Comparison of ENCODE assay signal across 9 cellular contexts in genomic region chr10:5895804-5896203, GRCh38. TPM values are rescaled to one million over a fixed set of nuclear protein-coding genes. Genes with fewer than 3 reads are reported as not detected.
DNase-seq lines count a peak whose midpoint lies in the region; ATAC-seq and TF ChIP-seq lines count a peak whose summit lies in the region.
"Had no signal": no experiment of that assay in that cellular context is flagged by ENCODE, and none has a peak within 500 bp of the region (broad histone marks: within the 10 kb centered on the region; RNA-seq: fewer than 3 reads in every experiment).

No MANE protein-coding gene starts in this region.

- no peak for DNase-seq in CD8-positive, alpha-beta T cell
- peak; percentile 9 for DNase-seq in activated CD4-positive, alpha-beta memory T cell treated with anti-CD3 and anti-CD28 coated beads for 36 hours
- DNase-seq in breast epithelium (ENCODE audit: low spot score in 2 of 2) = no peak
- DNase-seq in NCI-H1092 treated with DMSO at 0.1 percent for 48 hours (lab: John Stamatoyannopoulos, UW) = no peak
- no peak for DNase-seq in testis
- no peak for DNase-seq in HFFc6

- ATAC-seq in CD8-positive, alpha-beta T cell = no peak
- ATAC-seq in GM19023 (IDR thresholded peaks at IDR 0.05; ENCODE audit: unreplicated experiment) = peak; percentile 81
- peak; percentile 77 for ATAC-seq in HG02852 (IDR thresholded peaks at IDR 0.05; ENCODE audit: unreplicated experiment)

- TF ChIP-seq CTCF in CD8-positive, alpha-beta T cell (IDR thresholded peaks at IDR 0.05) = no peak
- TF ChIP-seq CTCF in breast epithelium (IDR thresholded peaks at IDR 0.05) = no peak
- no peak for TF ChIP-seq CTCF in testis (IDR thresholded peaks at IDR 0.05)
- no peak for TF ChIP-seq CTCF in HFFc6 (IDR thresholded peaks at IDR 0.05)

- peaks cover 45% of the 10 kb centered on the region for H3K4me1 Mint-ChIP-seq in CD8-positive, alpha-beta T cell (ENCODE audit: low read depth)
- H3K4me1 Mint-ChIP-seq in activated CD4-positive, alpha-beta memory T cell treated with anti-CD3 and anti-CD28 coated beads for 36 hours (ENCODE audit: low read depth) = peaks cover 46% of the 10 kb centered on the region
- peaks cover 27% of the 10 kb centered on the region for H3K4me1 Mint-ChIP-seq in HFFc6 (ENCODE audit: low read depth)

- H3K4me3 ChIP-seq in CD8-positive, alpha-beta T cell (ENCODE audit: low read depth, low read length) = no peak overlapping the region
- H3K4me3 ChIP-seq in breast epithelium (no peak overlapping the region), testis (no peak overlapping the region)
- H3K4me3 ChIP-seq: lung had no signal

- peaks cover 15% of the 10 kb centered on the region for H3K36me3 ChIP-seq in CD8-positive, alpha-beta T cell (ENCODE audit: insufficient read depth, low read length)
- H3K36me3 ChIP-seq in breast epithelium = no peaks in the 10 kb centered on the region
- H3K36me3 ChIP-seq in testis (ENCODE audit: low read depth, missing control alignments) = no peaks in the 10 kb centered on the region

- H3K4me3 Mint-ChIP-seq in CD8-positive, alpha-beta T cell = no peak overlapping the region
- H3K4me3 Mint-ChIP-seq in activated CD4-positive, alpha-beta memory T cell treated with anti-CD3 and anti-CD28 coated beads for 36 hours = no peak overlapping the region
- no peak overlapping the region for H3K4me3 Mint-ChIP-seq in HFFc6

- TF ChIP-seq POLR2A in breast epithelium (IDR thresholded peaks at IDR 0.05) = no peak
- TF ChIP-seq POLR2A in testis (IDR thresholded peaks at IDR 0.05) = no peak

- H3K4me1 ChIP-seq in CD8-positive, alpha-beta T cell (ENCODE audit: insufficient read depth, low read length) = peaks cover 15% of the 10 kb centered on the region
- H3K4me1 ChIP-seq in breast epithelium (peaks cover 3 to 6% of the 10 kb centered on the region in 2 donors), testis (peaks cover 47% of the 10 kb centered on the region)

- peaks cover 41% of the 10 kb centered on the region for H3K36me3 Mint-ChIP-seq in CD8-positive, alpha-beta T cell
- H3K36me3 Mint-ChIP-seq in activated CD4-positive, alpha-beta memory T cell treated with anti-CD3 and anti-CD28 coated beads for 36 hours = peaks cover 33% of the 10 kb centered on the region
- peaks cover 60% of the 10 kb centered on the region for H3K36me3 Mint-ChIP-seq in HFFc6 (ENCODE audit: low read depth)

- peaks cover 3% of the 10 kb centered on the region for H3K9me3 Mint-ChIP-seq in CD8-positive, alpha-beta T cell
- peaks cover 4% of the 10 kb centered on the region for H3K9me3 Mint-ChIP-seq in activated CD4-positive, alpha-beta memory T cell treated with anti-CD3 and anti-CD28 coated beads for 36 hours
- H3K9me3 Mint-ChIP-seq in HFFc6 = peaks cover 7% of the 10 kb centered on the region; the same call in 1 of the 2 replicates

- no peaks in the 10 kb centered on the region for H3K27me3 ChIP-seq in CD8-positive, alpha-beta T cell (ENCODE audit: insufficient read depth, low read length)
- H3K27me3 ChIP-seq in breast epithelium = no peaks in the 10 kb centered on the region
- no peaks in the 10 kb centered on the region for H3K27me3 ChIP-seq in testis

- no peak overlapping the region for H3K27ac ChIP-seq in CD8-positive, alpha-beta T cell (ENCODE audit: low read depth, low read length)
- H3K27ac ChIP-seq in breast epithelium (no peak overlapping the region), testis (no peak overlapping the region)

- no peaks in the 10 kb centered on the region for H3K27me3 Mint-ChIP-seq in CD8-positive, alpha-beta T cell (ENCODE audit: low read depth)
- no peaks in the 10 kb centered on the region for H3K27me3 Mint-ChIP-seq in activated CD4-positive, alpha-beta memory T cell treated with anti-CD3 and anti-CD28 coated beads for 36 hours
- H3K27me3 Mint-ChIP-seq in HFFc6 (ENCODE audit: insufficient read depth) = no peaks in the 10 kb centered on the region

- WGBS in testis, 2 donors = 73 to 85% methylated on average over 9 of the region's 9 CpGs

- CTCF ChIA-PET in CD8-positive, alpha-beta T cell (lab: Charles Lee) = no interaction called here
- CTCF ChIA-PET in activated CD4-positive, alpha-beta memory T cell treated with anti-CD3 and anti-CD28 coated beads for 36 hours (lab: Charles Lee) = no interaction called here

- intact Hi-C loops in CD8-positive, alpha-beta T cell (cut with DNase I, micrococcal nuclease) = loop anchor here in 1 of 2 experiments (10.0 kb wide), 1 partner anchor 509 kb away; no protein-coding TSS in a partner anchor
- intact Hi-C loops in activated CD4-positive, alpha-beta memory T cell treated with anti-CD3 and anti-CD28 coated beads for 36 hours (cut with micrococcal nuclease) = no loop called here
- intact Hi-C loops in breast epithelium (cut with DNase I; ENCODE audit: low total_unique reads) = no loop called here
- intact Hi-C loops in testis (cut with DNase I; ENCODE audit: low total_unique reads) = no loop called here

- no peaks in the 10 kb centered on the region for H3K9me3 ChIP-seq in CD8-positive, alpha-beta T cell (ENCODE audit: low read length)
- H3K9me3 ChIP-seq in breast epithelium = no peaks in the 10 kb centered on the region
- no peaks in the 10 kb centered on the region for H3K9me3 ChIP-seq in testis

- POLR2A ChIA-PET in CD8-positive, alpha-beta T cell (lab: Charles Lee) = no interaction called here
- POLR2A ChIA-PET in activated CD4-positive, alpha-beta memory T cell treated with anti-CD3 and anti-CD28 coated beads for 36 hours (lab: Charles Lee) = no interaction called here

- peak overlapping the region; percentile 78 for H3K27ac Mint-ChIP-seq in CD8-positive, alpha-beta T cell
- peak overlapping the region; percentile 66 for H3K27ac Mint-ChIP-seq in activated CD4-positive, alpha-beta memory T cell treated with anti-CD3 and anti-CD28 coated beads for 36 hours
- no peak overlapping the region for H3K27ac Mint-ChIP-seq in HFFc6

RNA-seq across cellular contexts. Expression of gene FBH1, which starts 5.8 kb away (rescaled TPM):
- 10 to 100 TPM; 23.5 to 24.8 TPM for total RNA-seq in CD8-positive, alpha-beta T cell
- 10 to 100 TPM; 57.8 to 63.4 TPM for total RNA-seq in activated CD4-positive, alpha-beta memory T cell treated with anti-CD3 and anti-CD28 coated beads for 36 hours
- 100 to 1,000 TPM in 2 of 3 donors, 10 to 100 TPM in 1; 91.2 to 115 (median 109) TPM for total RNA-seq in breast epithelium
- 100 to 1,000 TPM; 174 to 203 TPM for total RNA-seq in testis
- polyA plus RNA-seq in testis (ENCODE audit: insufficient read depth, low read depth, low replicate concordance) = 91.6 TPM
- total RNA-seq in HFFc6 (2021; fragmentation: NEBNext Ultra II Directional; extraction: Animal tissue kit (Norgen Biotek cat#: 25700)) = 10 to 100 TPM; 60.1 to 69.8 (median 64.2) TPM

RNA-seq across cellular contexts. Expression of gene ANKRD16, which starts 6.1 kb away (rescaled TPM):
- total RNA-seq in CD8-positive, alpha-beta T cell = 1 to 10 TPM; 1.7 to 2.1 TPM
- 1 to 10 TPM; 5.9 to 6.4 TPM for total RNA-seq in activated CD4-positive, alpha-beta memory T cell treated with anti-CD3 and anti-CD28 coated beads for 36 hours
- 10 to 100 TPM in 1 of 3 donors, 1 to 10 TPM in 2; 5.9 to 13.1 (median 8.8) TPM for total RNA-seq in breast epithelium
- total RNA-seq in testis = 10 to 100 TPM; 30.3 to 32.1 TPM
- polyA plus RNA-seq in testis (ENCODE audit: insufficient read depth, low read depth, low replicate concordance) = 14.2 TPM
- total RNA-seq in HFFc6 (2021; fragmentation: NEBNext Ultra II Directional; extraction: Animal tissue kit (Norgen Biotek cat#: 25700)) = 1 to 10 TPM; 4.7 to 6.7 (median 5.5) TPM
